ENCODE assay signal across 1 cellular context in the genomic region with DNA sequence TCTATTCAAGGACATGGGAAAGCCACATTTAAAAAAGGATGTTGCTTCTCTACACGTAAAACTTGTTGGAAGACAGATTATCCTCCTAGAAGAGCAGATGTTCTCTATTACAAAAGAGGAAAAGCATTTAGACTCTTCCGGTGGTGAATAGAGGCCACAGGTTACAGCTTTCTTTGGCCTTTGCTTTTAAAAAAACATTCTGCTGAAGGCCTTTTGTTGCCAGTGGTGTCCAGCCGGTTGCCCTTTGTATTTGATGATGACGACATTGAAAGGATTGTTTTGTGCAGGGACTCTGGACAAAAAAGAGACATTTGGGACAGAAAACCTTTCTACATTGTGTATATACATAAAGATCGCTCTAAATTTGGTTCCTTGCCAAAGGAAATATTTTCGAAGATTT.
A peak's percentile ranks its signal among the peaks of the same experiment; 100 is the strongest.
TF ChIP-seq lines count a peak whose summit lies in the region.

No MANE protein-coding gene starts in this region.

TF ChIP-seq in HepG2, 621 proteins besides CTCF, POLR2A, EP300 and RAD21 (continued from another document and continues in another):
- TF ChIP-seq, protein P1, sequence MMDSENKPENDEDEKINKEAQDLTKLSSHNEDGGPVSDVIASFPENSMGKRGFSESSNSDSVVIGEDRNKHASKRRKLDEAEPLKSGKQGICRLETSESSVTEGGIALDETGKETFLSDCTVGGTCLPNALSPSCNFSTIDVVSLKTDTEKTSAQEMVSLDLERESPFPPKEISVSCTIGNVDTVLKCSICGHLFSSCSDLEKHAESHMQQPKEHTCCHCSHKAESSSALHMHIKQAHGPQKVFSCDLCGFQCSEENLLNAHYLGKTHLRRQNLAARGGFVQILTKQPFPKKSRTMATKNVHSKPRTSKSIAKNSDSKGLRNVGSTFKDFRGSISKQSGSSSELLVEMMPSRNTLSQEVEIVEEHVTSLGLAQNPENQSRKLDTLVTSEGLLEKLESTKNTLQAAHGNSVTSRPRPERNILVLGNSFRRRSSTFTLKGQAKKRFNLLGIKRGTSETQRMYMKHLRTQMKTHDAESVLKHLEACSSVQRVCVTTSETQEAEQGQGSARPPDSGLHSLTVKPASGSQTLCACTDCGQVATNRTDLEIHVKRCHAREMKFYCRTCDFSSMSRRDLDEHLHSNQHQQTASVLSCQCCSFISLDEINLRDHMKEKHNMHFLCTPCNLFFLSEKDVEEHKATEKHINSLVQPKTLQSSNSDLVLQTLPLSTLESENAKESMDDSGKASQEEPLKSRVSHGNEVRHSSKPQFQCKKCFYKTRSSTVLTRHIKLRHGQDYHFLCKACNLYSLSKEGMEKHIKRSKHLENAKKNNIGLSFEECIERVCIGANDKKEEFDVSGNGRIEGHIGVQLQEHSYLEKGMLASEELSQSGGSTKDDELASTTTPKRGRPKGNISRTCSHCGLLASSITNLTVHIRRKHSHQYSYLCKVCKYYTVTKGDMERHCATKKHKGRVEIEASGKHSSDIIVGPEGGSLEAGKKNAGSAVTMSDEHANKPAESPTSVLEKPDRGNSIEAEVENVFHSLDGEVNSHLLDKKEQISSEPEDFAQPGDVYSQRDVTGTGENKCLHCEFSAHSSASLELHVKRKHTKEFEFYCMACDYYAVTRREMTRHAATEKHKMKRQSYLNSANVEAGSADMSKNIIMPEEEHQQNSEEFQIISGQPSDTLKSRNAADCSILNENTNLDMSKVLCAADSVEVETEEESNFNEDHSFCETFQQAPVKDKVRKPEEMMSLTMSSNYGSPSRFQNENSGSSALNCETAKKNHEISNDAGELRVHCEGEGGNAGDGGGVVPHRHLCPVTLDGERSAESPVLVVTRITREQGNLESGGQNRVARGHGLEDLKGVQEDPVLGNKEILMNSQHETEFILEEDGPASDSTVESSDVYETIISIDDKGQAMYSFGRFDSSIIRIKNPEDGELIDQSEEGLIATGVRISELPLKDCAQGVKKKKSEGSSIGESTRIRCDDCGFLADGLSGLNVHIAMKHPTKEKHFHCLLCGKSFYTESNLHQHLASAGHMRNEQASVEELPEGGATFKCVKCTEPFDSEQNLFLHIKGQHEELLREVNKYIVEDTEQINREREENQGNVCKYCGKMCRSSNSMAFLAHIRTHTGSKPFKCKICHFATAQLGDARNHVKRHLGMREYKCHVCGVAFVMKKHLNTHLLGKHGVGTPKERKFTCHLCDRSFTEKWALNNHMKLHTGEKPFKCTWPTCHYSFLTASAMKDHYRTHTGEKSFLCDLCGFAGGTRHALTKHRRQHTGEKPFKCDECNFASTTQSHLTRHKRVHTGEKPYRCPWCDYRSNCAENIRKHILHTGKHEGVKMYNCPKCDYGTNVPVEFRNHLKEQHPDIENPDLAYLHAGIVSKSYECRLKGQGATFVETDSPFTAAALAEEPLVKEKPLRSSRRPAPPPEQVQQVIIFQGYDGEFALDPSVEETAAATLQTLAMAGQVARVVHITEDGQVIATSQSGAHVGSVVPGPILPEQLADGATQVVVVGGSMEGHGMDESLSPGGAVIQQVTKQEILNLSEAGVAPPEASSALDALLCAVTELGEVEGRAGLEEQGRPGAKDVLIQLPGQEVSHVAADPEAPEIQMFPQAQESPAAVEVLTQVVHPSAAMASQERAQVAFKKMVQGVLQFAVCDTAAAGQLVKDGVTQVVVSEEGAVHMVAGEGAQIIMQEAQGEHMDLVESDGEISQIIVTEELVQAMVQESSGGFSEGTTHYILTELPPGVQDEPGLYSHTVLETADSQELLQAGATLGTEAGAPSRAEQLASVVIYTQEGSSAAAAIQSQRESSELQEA (CRISPR knock-in tag; IDR thresholded peaks at IDR 0.05; ENCODE audit: not compliant biosample characterization): no peak
- no peak for TF ChIP-seq MIXL1 (CRISPR knock-in tag; IDR thresholded peaks at IDR 0.05)
- peak; percentile 76 for TF ChIP-seq SOX13 (IDR thresholded peaks at IDR 0.05)
- peak in 1 of 2 experiments; percentile 89; a peak in 2 of 4 replicates for TF ChIP-seq SOX13 (CRISPR knock-in tag; conservative IDR thresholded peaks at IDR 0.05 in 1 of 2, IDR thresholded peaks at IDR 0.05 in 1 of 2)
- TF ChIP-seq TEF (CRISPR knock-in tag; IDR thresholded peaks at IDR 0.05): no peak
- TF ChIP-seq NR1H2 (CRISPR knock-in tag; IDR thresholded peaks at IDR 0.05; ENCODE audit: borderline replicate concordance, low read depth): no peak
- no peak for TF ChIP-seq SIX1 (CRISPR knock-in tag; IDR thresholded peaks at IDR 0.05; ENCODE audit: borderline replicate concordance)
- TF ChIP-seq ZNF713 (CRISPR knock-in tag; IDR thresholded peaks at IDR 0.05): no peak
- no peak for TF ChIP-seq ZNF556 (CRISPR knock-in tag; IDR thresholded peaks at IDR 0.05; ENCODE audit: borderline replicate concordance)
- no peak for TF ChIP-seq SRSF9 (IDR thresholded peaks at IDR 0.05; ENCODE audit: borderline replicate concordance, insufficient read depth, low read depth, low read length, poor library complexity, severe bottlenecking)
- no peak for TF ChIP-seq ZNF180 (CRISPR knock-in tag; IDR thresholded peaks at IDR 0.05; ENCODE audit: borderline replicate concordance, low read depth)
- no peak for TF ChIP-seq ZBTB26 (CRISPR knock-in tag; IDR thresholded peaks at IDR 0.05; ENCODE audit: borderline replicate concordance)
- TF ChIP-seq ZNF616 (CRISPR knock-in tag; IDR thresholded peaks at IDR 0.05; ENCODE audit: low read depth): no peak
- TF ChIP-seq ZSCAN9 (CRISPR knock-in tag; IDR thresholded peaks at IDR 0.05; ENCODE audit: borderline replicate concordance): no peak
- TF ChIP-seq, protein P2, sequence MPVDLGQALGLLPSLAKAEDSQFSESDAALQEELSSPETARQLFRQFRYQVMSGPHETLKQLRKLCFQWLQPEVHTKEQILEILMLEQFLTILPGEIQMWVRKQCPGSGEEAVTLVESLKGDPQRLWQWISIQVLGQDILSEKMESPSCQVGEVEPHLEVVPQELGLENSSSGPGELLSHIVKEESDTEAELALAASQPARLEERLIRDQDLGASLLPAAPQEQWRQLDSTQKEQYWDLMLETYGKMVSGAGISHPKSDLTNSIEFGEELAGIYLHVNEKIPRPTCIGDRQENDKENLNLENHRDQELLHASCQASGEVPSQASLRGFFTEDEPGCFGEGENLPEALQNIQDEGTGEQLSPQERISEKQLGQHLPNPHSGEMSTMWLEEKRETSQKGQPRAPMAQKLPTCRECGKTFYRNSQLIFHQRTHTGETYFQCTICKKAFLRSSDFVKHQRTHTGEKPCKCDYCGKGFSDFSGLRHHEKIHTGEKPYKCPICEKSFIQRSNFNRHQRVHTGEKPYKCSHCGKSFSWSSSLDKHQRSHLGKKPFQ (CRISPR knock-in tag; IDR thresholded peaks at IDR 0.05; ENCODE audit: insufficient replicate concordance): no peak
- TF ChIP-seq ZBTB7B (CRISPR knock-in tag; IDR thresholded peaks at IDR 0.05): no peak
- no peak for TF ChIP-seq TARDBP (CRISPR knock-in tag; IDR thresholded peaks at IDR 0.05)
- peak; percentile 28; the same call in 1 of the 2 replicates for TF ChIP-seq NCOR1 (IDR thresholded peaks at IDR 0.05; ENCODE audit: borderline replicate concordance, low read length)
- no peak for TF ChIP-seq SNAPC5 (CRISPR knock-in tag; IDR thresholded peaks at IDR 0.05; ENCODE audit: borderline replicate concordance)
- TF ChIP-seq ZMYM2 (CRISPR knock-in tag; IDR thresholded peaks at IDR 0.05): no peak
- no peak for TF ChIP-seq ZNF12 (CRISPR knock-in tag; IDR thresholded peaks at IDR 0.05)
- no peak for TF ChIP-seq ARNT (IDR thresholded peaks at IDR 0.05)
- TF ChIP-seq, protein P3, sequence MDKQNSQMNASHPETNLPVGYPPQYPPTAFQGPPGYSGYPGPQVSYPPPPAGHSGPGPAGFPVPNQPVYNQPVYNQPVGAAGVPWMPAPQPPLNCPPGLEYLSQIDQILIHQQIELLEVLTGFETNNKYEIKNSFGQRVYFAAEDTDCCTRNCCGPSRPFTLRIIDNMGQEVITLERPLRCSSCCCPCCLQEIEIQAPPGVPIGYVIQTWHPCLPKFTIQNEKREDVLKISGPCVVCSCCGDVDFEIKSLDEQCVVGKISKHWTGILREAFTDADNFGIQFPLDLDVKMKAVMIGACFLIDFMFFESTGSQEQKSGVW (CRISPR knock-in tag; IDR thresholded peaks at IDR 0.05; ENCODE audit: borderline replicate concordance): no peak
- no peak for TF ChIP-seq ZNF841 (CRISPR knock-in tag; IDR thresholded peaks at IDR 0.05; ENCODE audit: borderline replicate concordance)
- TF ChIP-seq PAXIP1 (CRISPR knock-in tag; conservative IDR thresholded peaks at IDR 0.05): peak; percentile 80
- no peak for TF ChIP-seq ZNF687 (CRISPR knock-in tag; IDR thresholded peaks at IDR 0.05)
- TF ChIP-seq, protein P4, sequence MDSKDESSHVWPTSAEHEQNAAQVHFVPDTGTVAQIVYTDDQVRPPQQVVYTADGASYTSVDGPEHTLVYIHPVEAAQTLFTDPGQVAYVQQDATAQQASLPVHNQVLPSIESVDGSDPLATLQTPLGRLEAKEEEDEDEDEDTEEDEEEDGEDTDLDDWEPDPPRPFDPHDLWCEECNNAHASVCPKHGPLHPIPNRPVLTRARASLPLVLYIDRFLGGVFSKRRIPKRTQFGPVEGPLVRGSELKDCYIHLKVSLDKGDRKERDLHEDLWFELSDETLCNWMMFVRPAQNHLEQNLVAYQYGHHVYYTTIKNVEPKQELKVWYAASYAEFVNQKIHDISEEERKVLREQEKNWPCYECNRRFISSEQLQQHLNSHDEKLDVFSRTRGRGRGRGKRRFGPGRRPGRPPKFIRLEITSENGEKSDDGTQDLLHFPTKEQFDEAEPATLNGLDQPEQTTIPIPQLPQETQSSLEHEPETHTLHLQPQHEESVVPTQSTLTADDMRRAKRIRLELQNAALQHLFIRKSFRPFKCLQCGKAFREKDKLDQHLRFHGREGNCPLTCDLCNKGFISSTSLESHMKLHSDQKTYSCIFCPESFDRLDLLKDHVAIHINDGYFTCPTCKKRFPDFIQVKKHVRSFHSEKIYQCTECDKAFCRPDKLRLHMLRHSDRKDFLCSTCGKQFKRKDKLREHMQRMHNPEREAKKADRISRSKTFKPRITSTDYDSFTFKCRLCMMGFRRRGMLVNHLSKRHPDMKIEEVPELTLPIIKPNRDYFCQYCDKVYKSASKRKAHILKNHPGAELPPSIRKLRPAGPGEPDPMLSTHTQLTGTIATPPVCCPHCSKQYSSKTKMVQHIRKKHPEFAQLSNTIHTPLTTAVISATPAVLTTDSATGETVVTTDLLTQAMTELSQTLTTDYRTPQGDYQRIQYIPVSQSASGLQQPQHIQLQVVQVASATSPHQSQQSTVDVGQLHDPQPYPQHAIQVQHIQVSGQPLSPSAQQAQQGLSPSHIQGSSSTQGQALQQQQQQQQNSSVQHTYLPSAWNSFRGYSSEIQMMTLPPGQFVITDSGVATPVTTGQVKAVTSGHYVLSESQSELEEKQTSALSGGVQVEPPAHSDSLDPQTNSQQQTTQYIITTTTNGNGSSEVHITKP (CRISPR knock-in tag; IDR thresholded peaks at IDR 0.05; ENCODE audit: low read depth): no peak
